Comparison of ENCODE assay signal across 8 cellular contexts in the genomic region with DNA sequence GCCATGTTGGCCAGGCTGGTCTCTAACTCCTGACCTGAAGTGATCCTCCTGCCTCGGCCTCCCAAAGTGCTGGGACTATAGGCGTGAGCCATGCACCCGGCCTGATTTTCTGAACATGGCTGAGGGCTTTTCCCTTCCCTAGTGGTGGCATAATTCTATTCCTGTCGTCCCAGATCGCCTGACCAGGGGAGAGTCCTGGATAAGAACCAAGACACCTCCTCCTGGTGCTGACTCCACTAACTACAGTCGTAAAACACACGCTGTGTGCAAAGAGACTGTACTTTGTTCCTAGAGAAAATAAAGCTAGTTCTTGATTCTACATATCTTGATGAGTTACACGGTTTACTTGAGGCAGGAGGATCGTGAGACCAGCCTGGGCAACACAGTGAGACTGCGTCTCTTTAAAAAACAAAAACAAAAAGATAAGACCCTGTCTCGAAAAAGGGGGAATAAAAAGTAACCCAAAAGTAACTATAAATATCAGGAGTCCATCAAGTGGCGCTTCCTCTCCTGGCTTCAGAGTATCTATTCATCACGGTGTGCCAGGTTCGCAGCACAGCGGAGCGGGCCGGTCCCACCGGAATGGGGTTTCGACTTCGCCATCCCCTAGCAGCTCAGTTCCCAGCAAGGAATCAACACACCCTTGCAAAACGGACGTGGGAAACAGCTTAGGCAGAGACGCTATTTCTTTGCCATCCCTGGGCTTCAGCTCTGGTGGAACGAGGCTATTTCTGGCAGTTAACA. TPM values are rescaled to one million over a fixed set of nuclear protein-coding genes. Genes with fewer than 3 reads are reported as not detected.
DNase-seq lines count a peak whose midpoint lies in the region; ATAC-seq and TF ChIP-seq lines count a peak whose summit lies in the region.

No MANE protein-coding gene starts in this region.

- no peaks in the 10 kb centered on the region for H3K9me3 Mint-ChIP-seq in activated CD4-positive, alpha-beta T cell treated with anti-CD3 and anti-CD28 coated beads for 36 hours (ENCODE audit: low read depth)

- peak overlapping the region; percentile 87 to 99 for H3K9ac ChIP-seq in liver (ENCODE audit: low read depth in 1 of 2, low read length in 2 of 2)

- CTCF ChIA-PET in activated CD4-positive, alpha-beta T cell treated with anti-CD3 and anti-CD28 coated beads for 36 hours (lab: Charles Lee): interaction anchor here (1.0 to 2.8 kb wide), 2 partner anchors 20 to 109 kb away, joined by 5 to 18 read pairs; no protein-coding TSS in a partner anchor

- no peak for ATAC-seq in activated CD4-positive, alpha-beta T cell treated with anti-CD3 and anti-CD28 coated beads for 36 hours
- ATAC-seq in HG03139 (IDR thresholded peaks at IDR 0.05; ENCODE audit: unreplicated experiment): no peak

- no peaks in the 10 kb centered on the region for H3K9me3 ChIP-seq in liver (ENCODE audit: control insufficient read depth in 4 of 4, low read length in 3 of 4)
- no peaks in the 10 kb centered on the region for H3K9me3 ChIP-seq in transverse colon

- TF ChIP-seq EP300 in transverse colon (IDR thresholded peaks at IDR 0.05; ENCODE audit: low read depth): no peak

- H3K36me3 ChIP-seq in liver (ENCODE audit: control insufficient read depth in 4 of 4, insufficient read depth in 3 of 4, low read depth in 1 of 4, low read length in 3 of 4): peaks cover 7 to 22% (median 11%) of the 10 kb centered on the region in 4 donors
- peaks cover 0 to 11% (median 2%) of the 10 kb centered on the region in 4 donors for H3K36me3 ChIP-seq in transverse colon

- DNase-seq in activated CD4-positive, alpha-beta T cell treated with anti-CD3 and anti-CD28 coated beads for 36 hours: no peak
- DNase-seq in activated CD4-positive, alpha-beta T cell treated with anti-CD3 and anti-CD28 coated beads, Interleukin-2, amount 50 U/mL, for 1 hour: no peak
- peak; percentile 59 for DNase-seq in NAMALWA (ENCODE audit: low spot score)
- peak; percentile 77 to 80 for DNase-seq in T47D (ENCODE audit: low read depth in 1 of 2, low spot score in 1 of 2)
- DNase-seq in transverse colon: peak; percentile 65
- no peak for DNase-seq in NCI-H1694 treated with DMSO at 0.1 percent for 48 hours (lab: John Stamatoyannopoulos, UW)

- TF ChIP-seq RAD21 in liver (IDR thresholded peaks at IDR 0.05): no peak

- peak; percentile 39 for TF ChIP-seq CTCF in liver (IDR thresholded peaks at IDR 0.05; ENCODE audit: low read depth, low read length, missing input control)
- peak in 4 of 5 experiments; percentile 26 to 78 (median 48) for TF ChIP-seq CTCF in transverse colon (IDR thresholded peaks at IDR 0.05)

- H3K27ac ChIP-seq in liver (ENCODE audit: low read depth in 1 of 2, low read length in 2 of 2): peak overlapping the region; percentile 71 to 88
- H3K27ac ChIP-seq in transverse colon: peak overlapping the region; percentile 97 to 98 (median 98)

- POLR2A ChIA-PET in activated CD4-positive, alpha-beta T cell treated with anti-CD3 and anti-CD28 coated beads for 36 hours (lab: Charles Lee): no interaction called here

- H3K4me1 ChIP-seq in liver (ENCODE audit: control insufficient read depth in 4 of 4, insufficient read depth in 4 of 4, low read length in 3 of 4): peaks cover 14 to 27% (median 23%) of the 10 kb centered on the region in 4 donors
- peaks cover 19 to 34% (median 30%) of the 10 kb centered on the region in 4 donors for H3K4me1 ChIP-seq in transverse colon

- H3K27ac Mint-ChIP-seq in activated CD4-positive, alpha-beta T cell treated with anti-CD3 and anti-CD28 coated beads for 36 hours: peak overlapping the region; percentile 91

- TF ChIP-seq POLR2A in transverse colon (IDR thresholded peaks at IDR 0.05): peak; percentile 77

- 10% methylated on average over 24 of the region's 24 CpGs for WGBS in liver
- 1 to 6% methylated on average over 12 to 24 of the region's 24 CpGs for WGBS in transverse colon (ENCODE audit: low coverage in 1 of 2), 2 donors

- no peaks in the 10 kb centered on the region for H3K27me3 Mint-ChIP-seq in activated CD4-positive, alpha-beta T cell treated with anti-CD3 and anti-CD28 coated beads for 36 hours

- H3K4me1 Mint-ChIP-seq in activated CD4-positive, alpha-beta T cell treated with anti-CD3 and anti-CD28 coated beads for 36 hours: peaks cover 39% of the 10 kb centered on the region

- peak overlapping the region; percentile 94 for H3K4me3 Mint-ChIP-seq in activated CD4-positive, alpha-beta T cell treated with anti-CD3 and anti-CD28 coated beads for 36 hours

- H3K4me3 ChIP-seq in liver (ENCODE audit: low read depth in 1 of 3, low read length in 3 of 3): peak overlapping the region; percentile 72 to 99 (median 92)
- H3K4me3 ChIP-seq in transverse colon: peak overlapping the region; percentile 87 to 100 (median 98)

- H3K27me3 ChIP-seq in liver (ENCODE audit: control insufficient read depth in 4 of 4, insufficient read depth in 4 of 4, low read length in 3 of 4) (no peaks in the 10 kb centered on the region), transverse colon (no peaks in the 10 kb centered on the region)

- in situ Hi-C loops in T47D (cut with HindIII; ENCODE audit: low pct_unique_long_range_greater_than_20kb, low sequenced_read_pairs): no loop called here
- in situ Hi-C loops in transverse colon (cut with MboI; ENCODE audit: low pct_ligation_motif_present in 1 of 4, low pct_unique_long_range_greater_than_20kb in 1 of 4, low sequenced_read_pairs in 3 of 4): no loop called here

- intact Hi-C loops in activated CD4-positive, alpha-beta T cell treated with anti-CD3 and anti-CD28 coated beads for 36 hours (cut with DNase I, micrococcal nuclease): loop anchor here (1.0 kb wide), 1 partner anchor 109 kb away; no protein-coding TSS in a partner anchor
- intact Hi-C loops in transverse colon (cut with DNase I; ENCODE audit: low total_unique reads): no loop called here

- peaks cover 39% of the 10 kb centered on the region for H3K36me3 Mint-ChIP-seq in activated CD4-positive, alpha-beta T cell treated with anti-CD3 and anti-CD28 coated beads for 36 hours (ENCODE audit: low read depth)

TF ChIP-seq in liver, 16 proteins besides CTCF, POLR2A, EP300 and RAD21:
- TF ChIP-seq HNF4G (IDR thresholded peaks at IDR 0.05) (no peak), TAF1 (conservative IDR thresholded peaks at IDR 0.05) (no peak), EGR1 (IDR thresholded peaks at IDR 0.05; ENCODE audit: low read depth in 2 of 2) (no peak), HNF4A (conservative IDR thresholded peaks at IDR 0.05) (peak; percentile 36 to 47), REST (IDR thresholded peaks at IDR 0.05) (no peak)
- TF ChIP-seq, protein P1, sequence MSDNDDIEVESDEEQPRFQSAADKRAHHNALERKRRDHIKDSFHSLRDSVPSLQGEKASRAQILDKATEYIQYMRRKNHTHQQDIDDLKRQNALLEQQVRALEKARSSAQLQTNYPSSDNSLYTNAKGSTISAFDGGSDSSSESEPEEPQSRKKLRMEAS (IDR thresholded peaks at IDR 0.05): no peak

RNA-seq across cellular contexts. Expression of gene SDF4, which starts 1.0 kb away (rescaled TPM):
- 100 to 1,000 TPM; 108 to 128 TPM for total RNA-seq in activated CD4-positive, alpha-beta T cell treated with anti-CD3 and anti-CD28 coated beads for 36 hours
- total RNA-seq in liver (10 to 100 TPM; 48.7 to 92.5 TPM), transverse colon (100 to 1,000 TPM; 153 to 267 (median 226) TPM)
- polyA plus RNA-seq in liver: 100 to 1,000 TPM in 1 of 2 donors, 10 to 100 TPM in 1; 59.3 to 180 TPM

RNA-seq across cellular contexts. Expression of gene B3GALT6, which starts 1.2 kb away (rescaled TPM):
- total RNA-seq in activated CD4-positive, alpha-beta T cell treated with anti-CD3 and anti-CD28 coated beads for 36 hours: 10 to 100 TPM in 1 of 2 experiments, 1 to 10 TPM in 1; 9.4 to 12.2 TPM
- total RNA-seq in liver: 1 to 10 TPM; 8.9 to 9.0 TPM
- polyA plus RNA-seq in liver: 1 to 10 TPM; 1.2 to 7.7 TPM
- 10 to 100 TPM in 3 of 4 donors, 1 to 10 TPM in 1; 8.5 to 24.9 (median 12.2) TPM for total RNA-seq in transverse colon

RNA-seq across cellular contexts. Expression of gene C1QTNF12, which starts 15.7 kb away (rescaled TPM):
- total RNA-seq in activated CD4-positive, alpha-beta T cell treated with anti-CD3 and anti-CD28 coated beads for 36 hours: 1 to 10 TPM; 1.1 to 1.6 TPM
- not detected for total RNA-seq in liver
- polyA plus RNA-seq in liver: under 1 TPM; 0.39 to 0.40 TPM
- 10 to 100 TPM in 3 of 4 donors, not detected in 1; 11.9 to 52.8 (median 15.7) TPM for total RNA-seq in transverse colon

RNA-seq across cellular contexts. Expression of gene TNFRSF4, which starts 16.9 kb away (rescaled TPM):
- 100 to 1,000 TPM; 340 to 418 TPM for total RNA-seq in activated CD4-positive, alpha-beta T cell treated with anti-CD3 and anti-CD28 coated beads for 36 hours
- under 1 TPM in 1 of 2 donors, not detected in 1; 0.08 TPM for total RNA-seq in liver
- polyA plus RNA-seq in liver: under 1 TPM; 0.15 to 0.35 TPM
- total RNA-seq in transverse colon: 1 to 10 TPM in 1 of 4 donors, under 1 TPM in 1, not detected in 2; 0.55 to 4.8 TPM

RNA-seq across cellular contexts. Expression of gene TNFRSF18, which starts 24.4 kb away (rescaled TPM):
- 100 to 1,000 TPM in 1 of 2 experiments, 10 to 100 TPM in 1; 95.0 to 164 TPM for total RNA-seq in activated CD4-positive, alpha-beta T cell treated with anti-CD3 and anti-CD28 coated beads for 36 hours
- under 1 TPM in 1 of 2 donors, not detected in 1; 0.19 TPM for total RNA-seq in liver
- under 1 TPM; 0.17 to 0.24 TPM for polyA plus RNA-seq in liver
- total RNA-seq in transverse colon: 1 to 10 TPM in 2 of 4 donors, not detected in 2; 3.3 to 7.9 TPM

Comparison
In these comparisons a context has a peak if more than half of its experiments do, and no peak if none do; other contexts are left out.
1. DNase-seq: peak in NAMALWA (single experiment), T47D (2 of 2) and transverse colon (single experiment); none in activated CD4-positive, alpha-beta T cell treated with anti-CD3 and anti-CD28 coated beads for 36 hours (single experiment), activated CD4-positive, alpha-beta T cell treated with anti-CD3 and anti-CD28 coated beads, Interleukin-2, amount 50 U/mL, for 1 hour (single experiment) and NCI-H1694 treated with DMSO at 0.1 percent for 48 hours (single experiment).